In the genomic region with DNA sequence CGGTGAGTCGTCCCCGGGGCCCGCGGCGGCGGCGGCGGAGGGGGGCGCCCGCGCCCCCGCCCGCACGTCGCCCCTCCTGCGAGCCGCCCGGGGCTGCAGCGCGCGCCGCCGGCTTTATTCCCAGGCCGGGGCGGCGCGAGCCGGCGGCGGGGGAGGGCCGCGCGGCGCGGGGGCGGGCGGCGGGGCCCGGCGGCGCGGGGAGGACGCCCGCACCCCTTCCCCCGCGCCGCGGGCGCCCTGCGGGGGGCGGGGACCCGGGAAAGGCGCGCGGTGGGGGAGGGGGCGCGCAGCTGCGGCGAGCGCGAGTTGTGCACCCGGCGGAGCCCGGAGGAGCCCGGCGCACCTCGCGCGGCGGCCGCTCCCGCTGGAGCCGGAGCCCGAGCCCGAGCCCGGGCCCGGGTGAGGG, we compare ENCODE assay signal across 8 cellular contexts. TPM values are rescaled to one million over a fixed set of nuclear protein-coding genes. Genes with fewer than 3 reads are reported as not detected.
DNase-seq lines count a peak whose midpoint lies in the region; ATAC-seq and TF ChIP-seq lines count a peak whose summit lies in the region.

No MANE protein-coding gene starts in this region.

- no peak overlapping the region for H3K27ac Mint-ChIP-seq in activated naive CD8-positive, alpha-beta T cell treated with anti-CD3 and anti-CD28 coated beads, Interleukin-2, amount 50 U/mL, for 24 hours
- peak overlapping the region; percentile 99 for H3K27ac Mint-ChIP-seq in stimulated activated naive B cell treated with anti-CD40 and anti-IgM and Interleukin-4, amounts not matched to agents 10 μg/mL and 1 μg/mL and 100 μg/mL, for 72 hours

- H3K27me3 ChIP-seq in iPS-20b (ENCODE audit: insufficient read depth, low read length) = no peaks in the 10 kb centered on the region

- no peak for TF ChIP-seq CTCF in AG10803 (conservative IDR thresholded peaks at IDR 0.05; ENCODE audit: low read length)

- ATAC-seq in GM18909 (IDR thresholded peaks at IDR 0.05; ENCODE audit: poor library complexity, unreplicated experiment) (peak; percentile 18), HG03565 (IDR thresholded peaks at IDR 0.05; ENCODE audit: unreplicated experiment) (peak; percentile 1)
- ATAC-seq in activated naive CD8-positive, alpha-beta T cell treated with anti-CD3 and anti-CD28 coated beads, Interleukin-2, amount 50 U/mL, for 24 hours = no peak
- ATAC-seq in stimulated activated naive B cell treated with anti-CD40 and anti-IgM and Interleukin-4, amounts not matched to agents 10 μg/mL and 1 μg/mL and 100 μg/mL, for 72 hours (replicated peaks) = peak; percentile 2 to 8

- peak overlapping the region; percentile 98 for H3K9ac ChIP-seq in iPS-20b (ENCODE audit: low read depth, low read length)

- DNase-seq in AG10803 (ENCODE audit: low read depth) (no peak), G401 (ENCODE audit: low spot score) (no peak), KBM-7 (no peak)
- no peak for DNase-seq in activated naive CD8-positive, alpha-beta T cell treated with anti-CD3 and anti-CD28 coated beads, Interleukin-2, amount 50 U/mL, for 24 hours
- DNase-seq in stimulated activated naive B cell treated with anti-CD40 and anti-IgM and Interleukin-4, amounts not matched to agents 10 μg/mL and 1 μg/mL and 100 μg/mL, for 72 hours = no peak

- peak overlapping the region; percentile 92 for H3K4me3 Mint-ChIP-seq in activated naive CD8-positive, alpha-beta T cell treated with anti-CD3 and anti-CD28 coated beads, Interleukin-2, amount 50 U/mL, for 24 hours
- peak overlapping the region in 1 of 2 donors; percentile 90 for H3K4me3 Mint-ChIP-seq in stimulated activated naive B cell treated with anti-CD40 and anti-IgM and Interleukin-4, amounts not matched to agents 10 μg/mL and 1 μg/mL and 100 μg/mL, for 72 hours

- no peaks in the 10 kb centered on the region for H3K27me3 Mint-ChIP-seq in activated naive CD8-positive, alpha-beta T cell treated with anti-CD3 and anti-CD28 coated beads, Interleukin-2, amount 50 U/mL, for 24 hours
- H3K27me3 Mint-ChIP-seq in stimulated activated naive B cell treated with anti-CD40 and anti-IgM and Interleukin-4, amounts not matched to agents 10 μg/mL and 1 μg/mL and 100 μg/mL, for 72 hours = no peaks in the 10 kb centered on the region

- in situ Hi-C loops in G401 (cut with HindIII; ENCODE audit: low sequenced_read_pairs) = no loop called here
- in situ Hi-C loops in KBM-7 (cut with MboI; ENCODE audit: low pct_unique_long_range_greater_than_20kb, low sequenced_read_pairs) = loop anchor here (25.0 kb wide), 1 partner anchor 175 kb away; no protein-coding TSS in a partner anchor

- H3K36me3 ChIP-seq in iPS-20b (ENCODE audit: insufficient read depth, low read depth, low read length) = peaks cover 42% of the 10 kb centered on the region

- H3K4me1 ChIP-seq in iPS-20b (ENCODE audit: insufficient read depth, low read length) = peaks cover 37% of the 10 kb centered on the region

- no peaks in the 10 kb centered on the region for H3K9me3 Mint-ChIP-seq in activated naive CD8-positive, alpha-beta T cell treated with anti-CD3 and anti-CD28 coated beads, Interleukin-2, amount 50 U/mL, for 24 hours
- H3K9me3 Mint-ChIP-seq in stimulated activated naive B cell treated with anti-CD40 and anti-IgM and Interleukin-4, amounts not matched to agents 10 μg/mL and 1 μg/mL and 100 μg/mL, for 72 hours = no peaks in the 10 kb centered on the region

- no peak overlapping the region for H3K27ac ChIP-seq in iPS-20b (ENCODE audit: low read length)

- H3K4me1 Mint-ChIP-seq in activated naive CD8-positive, alpha-beta T cell treated with anti-CD3 and anti-CD28 coated beads, Interleukin-2, amount 50 U/mL, for 24 hours = peaks cover 53% of the 10 kb centered on the region
- H3K4me1 Mint-ChIP-seq in stimulated activated naive B cell treated with anti-CD40 and anti-IgM and Interleukin-4, amounts not matched to agents 10 μg/mL and 1 μg/mL and 100 μg/mL, for 72 hours = peaks cover 34 to 63% of the 10 kb centered on the region in 2 donors

- peak overlapping the region; percentile 70 for H3K4me3 ChIP-seq in AG10803 (ENCODE audit: low read length)
- peak overlapping the region; percentile 95; the same call in 1 of the 2 replicates for H3K4me3 ChIP-seq in iPS-20b (ENCODE audit: low read length)

- H3K36me3 Mint-ChIP-seq in activated naive CD8-positive, alpha-beta T cell treated with anti-CD3 and anti-CD28 coated beads, Interleukin-2, amount 50 U/mL, for 24 hours (ENCODE audit: low read depth) = peaks cover 36% of the 10 kb centered on the region
- H3K36me3 Mint-ChIP-seq in stimulated activated naive B cell treated with anti-CD40 and anti-IgM and Interleukin-4, amounts not matched to agents 10 μg/mL and 1 μg/mL and 100 μg/mL, for 72 hours = peaks cover 13 to 39% of the 10 kb centered on the region in 2 donors

- H3K9me3 ChIP-seq in iPS-20b (ENCODE audit: insufficient read depth, low read depth, low read length) = no peaks in the 10 kb centered on the region

RNA-seq across cellular contexts. Expression of a gene that starts 0.6 kb away (rescaled TPM):
- total RNA-seq in G401 (2014; rRNA removed; shearing (Covaris generic)) = 321 and 360 TPM in 2 replicates

RNA-seq across cellular contexts. Expression of a gene that starts 11.5 kb away (rescaled TPM):
- total RNA-seq in G401 (2014; rRNA removed; shearing (Covaris generic)) = 15.0 and 17.2 TPM in 2 replicates
